10 cellular contexts compared by ENCODE assay signal in the genomic region with DNA sequence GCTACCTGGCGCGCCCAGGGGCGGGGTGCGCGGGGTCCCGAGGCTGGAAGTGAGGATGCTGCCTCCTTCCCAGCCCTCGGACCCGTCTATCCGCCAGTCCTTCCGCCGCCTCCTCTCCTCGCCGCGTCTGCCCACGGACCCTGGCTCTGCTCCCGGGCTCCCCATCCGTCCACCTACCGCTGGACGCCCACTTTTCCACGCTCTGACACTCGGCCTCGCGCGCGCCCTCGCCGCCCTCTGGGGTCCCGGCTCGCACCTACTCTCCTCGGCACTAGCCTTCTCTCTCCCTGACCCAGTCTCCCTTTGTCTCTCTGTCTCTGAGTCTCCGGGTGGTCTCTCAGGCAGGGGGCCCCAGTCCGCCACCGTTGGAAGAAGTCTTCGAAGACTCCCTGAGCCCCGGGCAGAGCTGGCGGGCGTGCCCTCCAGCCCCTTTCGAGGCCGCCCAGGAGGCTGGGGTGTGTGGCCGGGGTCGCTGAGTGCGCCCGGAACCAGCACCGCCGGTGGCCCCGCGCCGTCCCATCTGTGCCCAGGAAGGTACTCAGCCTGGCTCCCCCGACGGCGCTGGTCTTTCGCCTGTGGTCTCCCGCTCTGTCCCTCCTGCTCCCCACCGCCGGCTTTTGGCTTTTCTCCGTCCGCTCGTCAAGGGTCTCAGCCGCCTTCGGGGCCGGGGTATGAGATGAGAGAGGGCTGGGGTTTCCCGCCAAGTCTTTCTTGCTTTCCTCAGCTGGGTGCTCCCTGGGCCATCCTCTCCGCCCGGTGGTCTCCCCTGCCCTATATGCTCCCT. TPM values are rescaled to one million over a fixed set of nuclear protein-coding genes. Genes with fewer than 3 reads are reported as not detected.
DNase-seq lines count a peak whose midpoint lies in the region; ATAC-seq, FAIRE-seq and TF ChIP-seq lines count a peak whose summit lies in the region.
"Had no signal": no experiment of that assay in that cellular context is flagged by ENCODE, and none has a peak within 500 bp of the region (broad histone marks: within the 10 kb centered on the region; RNA-seq: fewer than 3 reads in every experiment).

No MANE protein-coding gene starts in this region.

- H3K9me3 ChIP-seq in A673 (ENCODE audit: low read depth, low read length, poor library complexity, severe bottlenecking) (no peaks in the 10 kb centered on the region), GM12878 (replicated peaks; ENCODE audit: control insufficient read depth, insufficient read depth, low read length) (no peaks in the 10 kb centered on the region), MG63 (no peaks in the 10 kb centered on the region)
- H3K9me3 ChIP-seq: heart left ventricle had no signal

- in situ Hi-C loops in GM12878 (cut with MboI), result no loop called here

- SMC1A ChIA-PET in GM12878 (lab: Charles Lee; ENCODE audit: uncharacterized antibody, unreplicated experiment), result no interaction called here

- BruUV-seq in A673 (replicated peaks; lab: Mats Ljungman, UMichigan) (no TSS peak), GM12878 (replicated peaks; lab: Mats Ljungman, UMichigan) (no TSS peak)

- 13% methylated on average over 62 of the region's 64 CpGs for WGBS in GM12878 (ENCODE audit: insufficient coverage, insufficient replicate concordance, low lambda C conversion rate, missing lambda C conversion rate)

- no peak for TF ChIP-seq POLR2A in GM12878 (IDR thresholded peaks at IDR 0.05; ENCODE audit: low read depth, low read length)

- no peaks in the 10 kb centered on the region; the same call in 1 of the 2 replicates for H4K20me1 ChIP-seq in GM12878 (ENCODE audit: control insufficient read depth, insufficient read depth)

- TF ChIP-seq EP300 in GM12878 (IDR thresholded peaks at IDR 0.05; ENCODE audit: borderline replicate concordance in 1 of 2, control insufficient read depth in 1 of 2, low read depth in 2 of 2, low read length in 2 of 2), result no peak

- no peak overlapping the region for H2AFZ ChIP-seq in GM12878 (ENCODE audit: control insufficient read depth, low read depth, low read length)

- peaks cover 40% of the 10 kb centered on the region for H3K27me3 Mint-ChIP-seq in mesothelial cell of epicardium (ENCODE audit: low read depth)

- H3K9ac ChIP-seq in GM12878 (ENCODE audit: control insufficient read depth, insufficient read depth, low read length), result no peak overlapping the region

- H3K27ac Mint-ChIP-seq in mesothelial cell of epicardium, result no peak overlapping the region

- H3K36me3 ChIP-seq in A673 (ENCODE audit: insufficient read depth, low read length, poor library complexity, severe bottlenecking), result no peaks in the 10 kb centered on the region
- no peaks in the 10 kb centered on the region; the same call in 1 of the 2 replicates for H3K36me3 ChIP-seq in H7 (replicated peaks; ENCODE audit: control insufficient read depth, insufficient read depth, low read length)
- no peaks in the 10 kb centered on the region for H3K36me3 ChIP-seq in GM12878 (ENCODE audit: control insufficient read depth in 2 of 2, insufficient read depth in 2 of 2, low read length in 1 of 2)
- no peaks in the 10 kb centered on the region for H3K36me3 ChIP-seq in MG63
- H3K36me3 ChIP-seq: heart left ventricle had no signal

- CTCF ChIA-PET in A673 (lab: Charles Lee) (no interaction called here), GM12878 (lab: Yijun Ruan, JAX) (no interaction called here)

- H3K27me3 ChIP-seq in A673 (replicated peaks; ENCODE audit: insufficient read depth, low read depth, low read length, poor library complexity) (peaks cover 9% of the 10 kb centered on the region), H7 (ENCODE audit: control insufficient read depth, insufficient read depth, low read length) (peaks cover 7% of the 10 kb centered on the region), GM12878 (replicated peaks in 1 of 2; ENCODE audit: control insufficient read depth in 2 of 2, insufficient read depth in 2 of 2, low read length in 1 of 2) (peaks cover 9 to 16% of the 10 kb centered on the region in 2 experiments; a peak in 3 of 4 replicates), MG63 (peaks cover 8% of the 10 kb centered on the region)

- peaks cover 29% of the 10 kb centered on the region for H3K4me1 ChIP-seq in A673 (ENCODE audit: insufficient read depth, low read length, poor library complexity, severe bottlenecking)
- no peaks in the 10 kb centered on the region for H3K4me1 ChIP-seq in GM12878 (ENCODE audit: control insufficient read depth, insufficient read depth, low read length)

- TF ChIP-seq CTCF in A673 (conservative IDR thresholded peaks at IDR 0.05; ENCODE audit: low read depth, low read length) (no peak), GM12878 (IDR thresholded peaks at IDR 0.05 in 2 of 3, conservative IDR thresholded peaks at IDR 0.05 in 1 of 3; ENCODE audit: control insufficient read depth in 2 of 3, extremely low read depth in 1 of 3, insufficient read depth in 1 of 3, low read depth in 3 of 3, low read length in 3 of 3) (no peak), mesothelial cell of epicardium (IDR thresholded peaks at IDR 0.05; ENCODE audit: unreplicated experiment) (no peak)

- RAD21 ChIA-PET in GM12878 (lab: Charles Lee; ENCODE audit: unreplicated experiment), result no interaction called here

- POLR2A ChIA-PET in A673 (lab: Charles Lee; ENCODE audit: low non-redundant PET) (no interaction called here), GM12878 (lab: Charles Lee) (interaction anchor here (0.5 kb wide), 1 partner anchor 23 kb away, joined by 3 read pairs; no protein-coding TSS in a partner anchor)

- H3K36me3 Mint-ChIP-seq in mesothelial cell of epicardium, result no peaks in the 10 kb centered on the region

- intact Hi-C loops in A673 (cut with micrococcal nuclease; ENCODE audit: unreplicated experiment), result no loop called here
- intact Hi-C loops in GM12878 (cut with micrococcal nuclease; ENCODE audit: unreplicated experiment), result no loop called here

- H3K27ac ChIP-seq in A673 (ENCODE audit: low read depth, low read length, poor library complexity, severe bottlenecking), result no peak overlapping the region
- no peak overlapping the region for H3K27ac ChIP-seq in GM12878 (ENCODE audit: control insufficient read depth, insufficient read depth)
- H3K27ac ChIP-seq: heart left ventricle had no signal

- no peaks in the 10 kb centered on the region for H3K9me3 Mint-ChIP-seq in mesothelial cell of epicardium

- no peak for DNase-seq in A673 (ENCODE audit: low spot score)
- peak; percentile 81 for DNase-seq in H7
- no peak for DNase-seq in GM12878 (ENCODE audit: low read depth, low spot score)
- DNase-seq in mesothelial cell of epicardium (ENCODE audit: low spot score in 2 of 2, unreplicated experiment in 2 of 2), result no peak
- DNase-seq in cortex of kidney (lab: John Stamatoyannopoulos, UW), result no peak
- DNase-seq in mesenteric fat pad (ENCODE audit: low spot score), result no peak
- no peak for DNase-seq in MG63
- DNase-seq: cerebellar nuclear complex, heart left ventricle had no signal

- H3K4me2 ChIP-seq in GM12878 (ENCODE audit: control insufficient read depth, insufficient read depth), result no peak overlapping the region

- H3K4me3 ChIP-seq in A673 (ENCODE audit: low read depth, low read length, poor library complexity, severe bottlenecking) (peak overlapping the region; percentile 61), H7 (ENCODE audit: insufficient read depth, low read depth, low read length) (peak overlapping the region; percentile 94), GM12878 (no peak overlapping the region), MG63 (no peak overlapping the region)

- peaks cover 15% of the 10 kb centered on the region for H3K4me1 Mint-ChIP-seq in mesothelial cell of epicardium

- FAIRE-seq in GM12878 (lab: Jason Lieb, UNC), result no peak

- ATAC-seq in GM12878 (no peak), GM21360 (IDR thresholded peaks at IDR 0.05; ENCODE audit: unreplicated experiment) (no peak)

- H3K79me2 ChIP-seq in GM12878 (ENCODE audit: control insufficient read depth, insufficient read depth, low read length), result no peaks in the 10 kb centered on the region

- peak overlapping the region; percentile 71 for H3K4me3 Mint-ChIP-seq in mesothelial cell of epicardium

- TF ChIP-seq RAD21 in GM12878 (IDR thresholded peaks at IDR 0.05; ENCODE audit: insufficient read depth, low read depth, low read length), result no peak

RNA-seq across cellular contexts. Expression of a gene that starts 0.6 kb away (rescaled TPM):
- total RNA-seq in A673 (2021) (5.5 and 6.7 TPM in 2 replicates), GM12878 (2014; rRNA removed) (not detected in 2 replicates), GM12878 (2014; rRNA removed; fragmentation: Illumina TruSeq; extraction: Trizol) (0.04 and 0.05 TPM in 2 replicates), GM12878 (2021) (0.05 TPM in 1 of 2 replicates, not detected in the other), mesothelial cell of epicardium (1.1 to 1.4 TPM (median 1.4 TPM) in 3 replicates), mesenteric fat pad (not detected)
- 52.4 and 60.1 TPM in 2 replicates for total RNA-seq in H7 (2014; rRNA removed; shearing (Covaris generic))
- not detected in 2 replicates for total RNA-seq in GM12878 (2013; cell fraction: nucleolus; rRNA removed)
- not detected for polyA plus RNA-seq in GM12878 (2011; ENCODE audit: low read depth)
- polyA plus RNA-seq in GM12878 (2011; rRNA removed) (0.01 TPM in 2 replicates), GM12878 (2014; fragmentation: Illumina TruSeq; extraction: Trizol) (not detected in 2 replicates), GM12878 (2014; fragmentation: Nextera tagmentation; extraction: Ambion mirVana) (under 1 TPM in 1 of 2 experiments, not detected in 1; 0.02 TPM), GM12878 (2014; rRNA removed) (0.01 TPM in 2 replicates), GM12878 (2016; fragmentation: Nextera tagmentation; extraction: Ambion mirVana) (under 1 TPM; 0.03 to 0.04 TPM)
- 0.01 and 0.02 TPM in 2 replicates for polyA plus RNA-seq in GM12878 (2011; cell fraction: cytosol; rRNA removed)
- 0.04 TPM in 1 of 2 replicates, not detected in the other for polyA plus RNA-seq in GM12878 (2011; cell fraction: nucleus; rRNA removed)
- polyA plus RNA-seq in GM12878 (2012), result 0.05 and 0.06 TPM in 2 replicates
- polyA minus RNA-seq in GM12878 (2011; rRNA and poly(A)+ RNA removed), result not detected in 2 replicates
- polyA minus RNA-seq in GM12878 (2011; cell fraction: cytosol; rRNA and poly(A)+ RNA removed), result not detected in 2 replicates
- not detected in 2 replicates for polyA minus RNA-seq in GM12878 (2011; cell fraction: nucleus; rRNA and poly(A)+ RNA removed)
- 0.36 TPM in 1 of 2 replicates, not detected in the other for total RNA-seq in MG63 (2014; rRNA removed; shearing (Covaris generic); ENCODE audit: low replicate concordance)

RNA-seq across cellular contexts. Expression of a gene that starts 11.2 kb away (rescaled TPM):
- total RNA-seq in A673 (2021), result 134 and 155 TPM in 2 replicates
- total RNA-seq in H7 (2014; rRNA removed; shearing (Covaris generic)), result 786 and 983 TPM in 2 replicates
- 28.5 and 28.7 TPM in 2 replicates for total RNA-seq in GM12878 (2013; cell fraction: nucleolus; rRNA removed)
- 88.3 and 95.0 TPM in 2 replicates for total RNA-seq in GM12878 (2014; rRNA removed)
- 32.8 and 37.2 TPM in 2 replicates for total RNA-seq in GM12878 (2014; rRNA removed; fragmentation: Illumina TruSeq; extraction: Trizol)
- 58.0 and 59.1 TPM in 2 replicates for total RNA-seq in GM12878 (2021)
- polyA plus RNA-seq in GM12878 (2011; ENCODE audit: low read depth), result 25.5 TPM
- polyA plus RNA-seq in GM12878 (2011; rRNA removed), result 33.2 and 48.3 TPM in 2 replicates
- 91.7 and 111 TPM in 2 replicates for polyA plus RNA-seq in GM12878 (2011; cell fraction: cytosol; rRNA removed)
- 79.7 and 86.5 TPM in 2 replicates for polyA plus RNA-seq in GM12878 (2011; cell fraction: nucleus; rRNA removed)
- polyA plus RNA-seq in GM12878 (2012), result 46.9 and 51.3 TPM in 2 replicates
- 21.5 and 42.6 TPM in 2 replicates for polyA plus RNA-seq in GM12878 (2014; fragmentation: Illumina TruSeq; extraction: Trizol)
- polyA plus RNA-seq in GM12878 (2014; fragmentation: Nextera tagmentation; extraction: Ambion mirVana), result 1 to 10 TPM; 3.5 to 8.0 TPM
- 80.5 and 85.1 TPM in 2 replicates for polyA plus RNA-seq in GM12878 (2014; rRNA removed)
- polyA plus RNA-seq in GM12878 (2016; fragmentation: Nextera tagmentation; extraction: Ambion mirVana), result 10 to 100 TPM; 75.4 to 86.5 TPM
- 35.5 and 55.6 TPM in 2 replicates for polyA minus RNA-seq in GM12878 (2011; rRNA and poly(A)+ RNA removed)
- 14.3 and 15.2 TPM in 2 replicates for polyA minus RNA-seq in GM12878 (2011; cell fraction: cytosol; rRNA and poly(A)+ RNA removed)
- polyA minus RNA-seq in GM12878 (2011; cell fraction: nucleus; rRNA and poly(A)+ RNA removed), result 20.7 and 30.7 TPM in 2 replicates
- 53.0 to 56.3 TPM (median 56.0 TPM) in 3 replicates for total RNA-seq in mesothelial cell of epicardium
- 25.1 TPM for total RNA-seq in mesenteric fat pad
- total RNA-seq in MG63 (2014; rRNA removed; shearing (Covaris generic); ENCODE audit: low replicate concordance), result 60.2 and 71.1 TPM in 2 replicates

RNA-seq across cellular contexts. Expression of a gene that starts 28.1 kb away (rescaled TPM):
- total RNA-seq in A673 (2021) (2.6 and 4.5 TPM in 2 replicates), GM12878 (2014; rRNA removed) (37.1 TPM in 2 replicates), GM12878 (2014; rRNA removed; fragmentation: Illumina TruSeq; extraction: Trizol) (15.7 and 16.8 TPM in 2 replicates), GM12878 (2021) (15.9 and 17.8 TPM in 2 replicates), mesothelial cell of epicardium (4.7 to 5.4 TPM (median 4.9 TPM) in 3 replicates), mesenteric fat pad (11.2 TPM)
- 1.7 and 3.4 TPM in 2 replicates for total RNA-seq in H7 (2014; rRNA removed; shearing (Covaris generic))
- 2.1 and 2.8 TPM in 2 replicates for total RNA-seq in GM12878 (2013; cell fraction: nucleolus; rRNA removed)
- polyA plus RNA-seq in GM12878 (2011; ENCODE audit: low read depth), result 6.0 TPM
- polyA plus RNA-seq in GM12878 (2011; rRNA removed) (9.2 and 17.0 TPM in 2 replicates), GM12878 (2014; fragmentation: Illumina TruSeq; extraction: Trizol) (10.5 and 18.4 TPM in 2 replicates), GM12878 (2014; fragmentation: Nextera tagmentation; extraction: Ambion mirVana) (1 to 10 TPM; 6.0 to 9.3 TPM), GM12878 (2014; rRNA removed) (38.2 and 42.1 TPM in 2 replicates), GM12878 (2016; fragmentation: Nextera tagmentation; extraction: Ambion mirVana) (10 to 100 TPM; 26.7 to 32.4 TPM)
- 22.8 and 30.1 TPM in 2 replicates for polyA plus RNA-seq in GM12878 (2011; cell fraction: cytosol; rRNA removed)
- 7.0 and 8.4 TPM in 2 replicates for polyA plus RNA-seq in GM12878 (2011; cell fraction: nucleus; rRNA removed)
- polyA plus RNA-seq in GM12878 (2012), result 10.7 and 13.9 TPM in 2 replicates
- 8.3 and 19.1 TPM in 2 replicates for polyA minus RNA-seq in GM12878 (2011; rRNA and poly(A)+ RNA removed)
- 5.1 TPM in 2 replicates for polyA minus RNA-seq in GM12878 (2011; cell fraction: cytosol; rRNA and poly(A)+ RNA removed)
- polyA minus RNA-seq in GM12878 (2011; cell fraction: nucleus; rRNA and poly(A)+ RNA removed), result 1.1 and 3.2 TPM in 2 replicates
- total RNA-seq in MG63 (2014; rRNA removed; shearing (Covaris generic); ENCODE audit: low replicate concordance), result 9.7 and 17.3 TPM in 2 replicates

RNA-seq across cellular contexts. Expression of a gene that starts 37.4 kb away (rescaled TPM):
- 19.3 and 28.2 TPM in 2 replicates for total RNA-seq in A673 (2021)
- total RNA-seq in H7 (2014; rRNA removed; shearing (Covaris generic)), result 24.5 and 32.4 TPM in 2 replicates
- total RNA-seq in GM12878 (2013; cell fraction: nucleolus; rRNA removed), result 28.0 and 33.3 TPM in 2 replicates
- total RNA-seq in GM12878 (2014; rRNA removed), result 9.4 and 10.0 TPM in 2 replicates
- 4.2 and 4.8 TPM in 2 replicates for total RNA-seq in GM12878 (2014; rRNA removed; fragmentation: Illumina TruSeq; extraction: Trizol)
- total RNA-seq in GM12878 (2021), result 12.9 and 13.2 TPM in 2 replicates
- polyA plus RNA-seq in GM12878 (2011; ENCODE audit: low read depth), result 5.1 TPM
- polyA plus RNA-seq in GM12878 (2011; rRNA removed), result 4.1 and 6.3 TPM in 2 replicates
- polyA plus RNA-seq in GM12878 (2011; cell fraction: cytosol; rRNA removed), result 10.1 and 14.8 TPM in 2 replicates
- 56.2 and 62.8 TPM in 2 replicates for polyA plus RNA-seq in GM12878 (2011; cell fraction: nucleus; rRNA removed)
- 18.5 and 22.0 TPM in 2 replicates for polyA plus RNA-seq in GM12878 (2012)
- 1.1 and 4.0 TPM in 2 replicates for polyA plus RNA-seq in GM12878 (2014; fragmentation: Illumina TruSeq; extraction: Trizol)
- 1 to 10 TPM in 1 of 2 experiments, under 1 TPM in 1; 0.77 to 1.5 TPM for polyA plus RNA-seq in GM12878 (2014; fragmentation: Nextera tagmentation; extraction: Ambion mirVana)
- polyA plus RNA-seq in GM12878 (2014; rRNA removed), result 17.5 and 22.4 TPM in 2 replicates
- 10 to 100 TPM; 11.7 to 12.9 TPM for polyA plus RNA-seq in GM12878 (2016; fragmentation: Nextera tagmentation; extraction: Ambion mirVana)
- 5.9 and 11.3 TPM in 2 replicates for polyA minus RNA-seq in GM12878 (2011; rRNA and poly(A)+ RNA removed)
- 2.4 and 5.2 TPM in 2 replicates for polyA minus RNA-seq in GM12878 (2011; cell fraction: cytosol; rRNA and poly(A)+ RNA removed)
- polyA minus RNA-seq in GM12878 (2011; cell fraction: nucleus; rRNA and poly(A)+ RNA removed), result 21.2 and 22.9 TPM in 2 replicates
- total RNA-seq in mesothelial cell of epicardium, result 33.1 to 39.4 TPM (median 37.3 TPM) in 3 replicates
- total RNA-seq in mesenteric fat pad, result 12.1 TPM
- total RNA-seq in MG63 (2014; rRNA removed; shearing (Covaris generic); ENCODE audit: low replicate concordance), result 11.3 and 23.1 TPM in 2 replicates

RNA-seq across cellular contexts. Expression of a gene that starts 37.9 kb away (rescaled TPM):
- total RNA-seq in A673 (2021) (0.61 TPM in 1 of 2 replicates, not detected in the other), GM12878 (2014; rRNA removed) (0.06 and 0.11 TPM in 2 replicates), GM12878 (2014; rRNA removed; fragmentation: Illumina TruSeq; extraction: Trizol) (not detected in 2 replicates), GM12878 (2021) (0.32 and 0.41 TPM in 2 replicates), mesothelial cell of epicardium (2.6 to 3.3 TPM (median 3.1 TPM) in 3 replicates), mesenteric fat pad (0.71 TPM)
- 46.0 and 46.7 TPM in 2 replicates for total RNA-seq in H7 (2014; rRNA removed; shearing (Covaris generic))
- not detected in 2 replicates for total RNA-seq in GM12878 (2013; cell fraction: nucleolus; rRNA removed)
- polyA plus RNA-seq in GM12878 (2011; ENCODE audit: low read depth), result 0.29 TPM
- polyA plus RNA-seq in GM12878 (2011; rRNA removed) (0.15 and 0.17 TPM in 2 replicates), GM12878 (2014; fragmentation: Illumina TruSeq; extraction: Trizol) (0.10 TPM in 1 of 2 replicates, not detected in the other), GM12878 (2014; fragmentation: Nextera tagmentation; extraction: Ambion mirVana) (under 1 TPM in 1 of 2 experiments, not detected in 1; 0.07 TPM), GM12878 (2014; rRNA removed) (0.22 and 0.56 TPM in 2 replicates), GM12878 (2016; fragmentation: Nextera tagmentation; extraction: Ambion mirVana) (under 1 TPM in 1 of 2 experiments, not detected in 1; 0.24 TPM)
- 0.15 and 0.22 TPM in 2 replicates for polyA plus RNA-seq in GM12878 (2011; cell fraction: cytosol; rRNA removed)
- 0.30 and 0.38 TPM in 2 replicates for polyA plus RNA-seq in GM12878 (2011; cell fraction: nucleus; rRNA removed)
- polyA plus RNA-seq in GM12878 (2012), result 0.49 and 0.93 TPM in 2 replicates
- 0.15 and 0.57 TPM in 2 replicates for polyA minus RNA-seq in GM12878 (2011; rRNA and poly(A)+ RNA removed)
- not detected in 2 replicates for polyA minus RNA-seq in GM12878 (2011; cell fraction: cytosol; rRNA and poly(A)+ RNA removed)
- not detected in 2 replicates for polyA minus RNA-seq in GM12878 (2011; cell fraction: nucleus; rRNA and poly(A)+ RNA removed)
- total RNA-seq in MG63 (2014; rRNA removed; shearing (Covaris generic); ENCODE audit: low replicate concordance), result not detected in 2 replicates

Comparison
In these comparisons a context has a peak if more than half of its experiments do, and no peak if none do; other contexts are left out.
1. H3K4me3 ChIP-seq: peak in A673 (single experiment) and H7 (single experiment); none in GM12878 (single experiment) and MG63 (single experiment).